Comparison of ENCODE assay signal across 1 cellular context in the genomic region with DNA sequence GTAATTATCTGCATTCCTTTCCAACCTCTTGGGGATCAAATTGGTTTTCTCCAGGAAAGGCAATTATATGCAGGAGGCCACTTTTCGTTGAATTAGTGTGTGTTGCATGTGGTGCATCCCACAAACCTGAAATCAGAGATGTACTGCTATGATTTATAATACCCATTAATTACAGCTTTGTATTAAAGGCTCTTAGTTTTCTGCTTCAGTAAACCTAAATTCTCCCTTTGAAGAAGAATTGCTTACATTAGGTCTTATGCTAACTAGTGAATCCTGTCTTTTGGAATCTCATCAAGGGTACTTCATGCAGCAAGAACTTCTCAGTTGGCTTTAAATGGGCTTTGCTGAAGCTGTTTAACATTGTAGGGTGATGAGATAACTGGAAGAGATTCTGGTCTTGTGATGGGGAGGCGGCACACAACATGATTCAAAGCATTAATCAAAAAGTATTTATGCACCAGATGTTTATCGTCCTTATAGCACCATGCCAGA.
A peak's percentile ranks its signal among the peaks of the same experiment; 100 is the strongest.
TF ChIP-seq lines count a peak whose summit lies in the region.

No MANE protein-coding gene starts in this region.

TF ChIP-seq in SK-N-SH, 30 proteins besides CTCF, POLR2A, EP300 and RAD21 (continued from another document):
- 0 out of 2 replicates have a peak, but pooled peaks have one; percentile 8 for TF ChIP-seq USF1 (IDR thresholded peaks at IDR 0.05; ENCODE audit: borderline replicate concordance, low read depth)
- peak; percentile 58 for TF ChIP-seq NFIC (IDR thresholded peaks at IDR 0.05; ENCODE audit: borderline replicate concordance)
- peak; percentile 52; the same call in 1 of the 2 replicates for TF ChIP-seq FOXM1 (IDR thresholded peaks at IDR 0.05; ENCODE audit: low read depth)
- peak; percentile 62 for TF ChIP-seq JUND (IDR thresholded peaks at IDR 0.05)
- TF ChIP-seq MEF2A (IDR thresholded peaks at IDR 0.05; ENCODE audit: borderline replicate concordance, low read depth) = peak; percentile 16; the same call in 1 of the 2 replicates
TF ChIP-seq in SK-N-SH: peak in this region for 11; not testable (repeated sequence) for 19.
